1 cellular context compared by ENCODE assay signal in genomic region chr6:4210619-4211419, GRCh38.
TF ChIP-seq lines count a peak whose summit lies in the region.

No MANE protein-coding gene starts in this region.

TF ChIP-seq in GM23338, 12 proteins besides CTCF, POLR2A, EP300 and RAD21 (continued from another document):
- TF ChIP-seq ZNF462 (CRISPR knock-in tag; IDR thresholded peaks at IDR 0.05) (no peak), CREB1 (CRISPR knock-in tag; IDR thresholded peaks at IDR 0.05; ENCODE audit: low read depth) (no peak), ZNF331 (CRISPR knock-in tag; IDR thresholded peaks at IDR 0.05; ENCODE audit: low read depth) (no peak), NANOG (IDR thresholded peaks at IDR 0.05; ENCODE audit: borderline replicate concordance) (no peak), EZH2 (IDR thresholded peaks at IDR 0.05; ENCODE audit: low read depth, unreplicated experiment) (no peak), STAT1 (IDR thresholded peaks at IDR 0.05; ENCODE audit: unreplicated experiment) (no peak), POLR2AphosphoS5 (IDR thresholded peaks at IDR 0.05; ENCODE audit: low read depth) (no peak), REST (IDR thresholded peaks at IDR 0.05; ENCODE audit: unreplicated experiment) (no peak)
